Comparison of ENCODE assay signal across 1 cellular context in genomic region chr22:20750461-20751184, GRCh38.
A peak's percentile ranks its signal among the peaks of the same experiment; 100 is the strongest.
TF ChIP-seq lines count a peak whose summit lies in the region.

No MANE protein-coding gene starts in this region.

TF ChIP-seq in K562, 482 proteins besides CTCF, POLR2A, EP300 and RAD21 (continued from another document and continues in another):
- TF ChIP-seq GTF3C2 (IDR thresholded peaks at IDR 0.05; ENCODE audit: borderline replicate concordance, extremely low read depth, insufficient read length) (no peak), ZC3H8 (IDR thresholded peaks at IDR 0.05) (no peak), TRIM24 (IDR thresholded peaks at IDR 0.05) (peak in 1 of 2 experiments; percentile 12; a peak in 1 of 4 replicates), ZNF699 (CRISPR knock-in tag; IDR thresholded peaks at IDR 0.05; ENCODE audit: insufficient replicate concordance) (no peak), RBM39 (optimal IDR thresholded peaks at IDR 0.05; ENCODE audit: low read depth, low read length) (no peak), TEAD1 (CRISPR knock-in tag; IDR thresholded peaks at IDR 0.05) (no peak), KLF10 (CRISPR knock-in tag; IDR thresholded peaks at IDR 0.05) (no peak), FOXP4 (CRISPR knock-in tag; IDR thresholded peaks at IDR 0.05; ENCODE audit: borderline replicate concordance) (no peak), XRCC3 (IDR thresholded peaks at IDR 0.05) (no peak), ATF7 (IDR thresholded peaks at IDR 0.05) (peak; percentile 26; the same call in 1 of the 2 replicates), HNRNPK (IDR thresholded peaks at IDR 0.05; ENCODE audit: low read depth, low read length, poor library complexity, severe bottlenecking) (no peak), PTRF (tag; IDR thresholded peaks at IDR 0.05) (no peak), EZH2 (IDR thresholded peaks at IDR 0.05; ENCODE audit: borderline replicate concordance, low read depth, low read length) (no peak), ESRRB (CRISPR knock-in tag; IDR thresholded peaks at IDR 0.05; ENCODE audit: borderline replicate concordance) (no peak), ZNF740 (CRISPR knock-in tag; IDR thresholded peaks at IDR 0.05) (no peak), ZNF740 (tag; IDR thresholded peaks at IDR 0.05) (no peak), BRF1 (IDR thresholded peaks at IDR 0.05; ENCODE audit: borderline replicate concordance, extremely low read depth, insufficient read length) (no peak), SREBF1 (IDR thresholded peaks at IDR 0.05; ENCODE audit: borderline replicate concordance, low read depth, low read length) (no peak), JUND (IDR thresholded peaks at IDR 0.05; ENCODE audit: borderline replicate concordance, low read depth, low read length) (peak; percentile 92), JUND (tag; IDR thresholded peaks at IDR 0.05; ENCODE audit: borderline replicate concordance, low read depth, low read length) (peak; percentile 87; the same call in 2 of the 3 replicates), SIN3B (IDR thresholded peaks at IDR 0.05; ENCODE audit: low read depth) (no peak), ZNF140 (CRISPR knock-in tag; IDR thresholded peaks at IDR 0.05) (no peak), YBX1 (IDR thresholded peaks at IDR 0.05) (no peak), RUNX1 (IDR thresholded peaks at IDR 0.05; ENCODE audit: low read depth) (no peak), ZNF507 (tag; conservative IDR thresholded peaks at IDR 0.05) (no peak), JUNB (CRISPR knock-in tag; conservative IDR thresholded peaks at IDR 0.05) (no peak), NR2F6 (CRISPR knock-in tag; IDR thresholded peaks at IDR 0.05) (no peak), CAMTA2 (CRISPR knock-in tag; conservative IDR thresholded peaks at IDR 0.05) (peak; percentile 60; the same call in 1 of the 2 replicates)
- TF ChIP-seq, protein P1, sequence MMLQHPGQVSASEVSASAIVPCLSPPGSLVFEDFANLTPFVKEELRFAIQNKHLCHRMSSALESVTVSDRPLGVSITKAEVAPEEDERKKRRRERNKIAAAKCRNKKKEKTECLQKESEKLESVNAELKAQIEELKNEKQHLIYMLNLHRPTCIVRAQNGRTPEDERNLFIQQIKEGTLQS (IDR thresholded peaks at IDR 0.05): peak; percentile 86
- TF ChIP-seq, protein P1 (CRISPR knock-in tag; conservative IDR thresholded peaks at IDR 0.05): 0 out of 2 replicates have a peak, but pooled peaks have one; percentile 66
- TF ChIP-seq, protein P2, sequence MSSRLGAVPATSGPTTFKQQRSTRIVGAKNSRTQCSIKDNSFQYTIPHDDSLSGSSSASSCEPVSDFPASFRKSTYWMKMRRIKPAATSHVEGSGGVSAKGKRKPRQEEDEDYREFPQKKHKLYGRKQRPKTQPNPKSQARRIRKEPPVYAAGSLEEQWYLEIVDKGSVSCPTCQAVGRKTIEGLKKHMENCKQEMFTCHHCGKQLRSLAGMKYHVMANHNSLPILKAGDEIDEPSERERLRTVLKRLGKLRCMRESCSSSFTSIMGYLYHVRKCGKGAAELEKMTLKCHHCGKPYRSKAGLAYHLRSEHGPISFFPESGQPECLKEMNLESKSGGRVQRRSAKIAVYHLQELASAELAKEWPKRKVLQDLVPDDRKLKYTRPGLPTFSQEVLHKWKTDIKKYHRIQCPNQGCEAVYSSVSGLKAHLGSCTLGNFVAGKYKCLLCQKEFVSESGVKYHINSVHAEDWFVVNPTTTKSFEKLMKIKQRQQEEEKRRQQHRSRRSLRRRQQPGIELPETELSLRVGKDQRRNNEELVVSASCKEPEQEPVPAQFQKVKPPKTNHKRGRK (tag; IDR thresholded peaks at IDR 0.05): no peak
- TF ChIP-seq, protein P3, sequence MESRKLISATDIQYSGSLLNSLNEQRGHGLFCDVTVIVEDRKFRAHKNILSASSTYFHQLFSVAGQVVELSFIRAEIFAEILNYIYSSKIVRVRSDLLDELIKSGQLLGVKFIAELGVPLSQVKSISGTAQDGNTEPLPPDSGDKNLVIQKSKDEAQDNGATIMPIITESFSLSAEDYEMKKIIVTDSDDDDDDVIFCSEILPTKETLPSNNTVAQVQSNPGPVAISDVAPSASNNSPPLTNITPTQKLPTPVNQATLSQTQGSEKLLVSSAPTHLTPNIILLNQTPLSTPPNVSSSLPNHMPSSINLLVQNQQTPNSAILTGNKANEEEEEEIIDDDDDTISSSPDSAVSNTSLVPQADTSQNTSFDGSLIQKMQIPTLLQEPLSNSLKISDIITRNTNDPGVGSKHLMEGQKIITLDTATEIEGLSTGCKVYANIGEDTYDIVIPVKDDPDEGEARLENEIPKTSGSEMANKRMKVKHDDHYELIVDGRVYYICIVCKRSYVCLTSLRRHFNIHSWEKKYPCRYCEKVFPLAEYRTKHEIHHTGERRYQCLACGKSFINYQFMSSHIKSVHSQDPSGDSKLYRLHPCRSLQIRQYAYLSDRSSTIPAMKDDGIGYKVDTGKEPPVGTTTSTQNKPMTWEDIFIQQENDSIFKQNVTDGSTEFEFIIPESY (CRISPR knock-in tag; IDR thresholded peaks at IDR 0.05): no peak
- TF ChIP-seq, protein P4, sequence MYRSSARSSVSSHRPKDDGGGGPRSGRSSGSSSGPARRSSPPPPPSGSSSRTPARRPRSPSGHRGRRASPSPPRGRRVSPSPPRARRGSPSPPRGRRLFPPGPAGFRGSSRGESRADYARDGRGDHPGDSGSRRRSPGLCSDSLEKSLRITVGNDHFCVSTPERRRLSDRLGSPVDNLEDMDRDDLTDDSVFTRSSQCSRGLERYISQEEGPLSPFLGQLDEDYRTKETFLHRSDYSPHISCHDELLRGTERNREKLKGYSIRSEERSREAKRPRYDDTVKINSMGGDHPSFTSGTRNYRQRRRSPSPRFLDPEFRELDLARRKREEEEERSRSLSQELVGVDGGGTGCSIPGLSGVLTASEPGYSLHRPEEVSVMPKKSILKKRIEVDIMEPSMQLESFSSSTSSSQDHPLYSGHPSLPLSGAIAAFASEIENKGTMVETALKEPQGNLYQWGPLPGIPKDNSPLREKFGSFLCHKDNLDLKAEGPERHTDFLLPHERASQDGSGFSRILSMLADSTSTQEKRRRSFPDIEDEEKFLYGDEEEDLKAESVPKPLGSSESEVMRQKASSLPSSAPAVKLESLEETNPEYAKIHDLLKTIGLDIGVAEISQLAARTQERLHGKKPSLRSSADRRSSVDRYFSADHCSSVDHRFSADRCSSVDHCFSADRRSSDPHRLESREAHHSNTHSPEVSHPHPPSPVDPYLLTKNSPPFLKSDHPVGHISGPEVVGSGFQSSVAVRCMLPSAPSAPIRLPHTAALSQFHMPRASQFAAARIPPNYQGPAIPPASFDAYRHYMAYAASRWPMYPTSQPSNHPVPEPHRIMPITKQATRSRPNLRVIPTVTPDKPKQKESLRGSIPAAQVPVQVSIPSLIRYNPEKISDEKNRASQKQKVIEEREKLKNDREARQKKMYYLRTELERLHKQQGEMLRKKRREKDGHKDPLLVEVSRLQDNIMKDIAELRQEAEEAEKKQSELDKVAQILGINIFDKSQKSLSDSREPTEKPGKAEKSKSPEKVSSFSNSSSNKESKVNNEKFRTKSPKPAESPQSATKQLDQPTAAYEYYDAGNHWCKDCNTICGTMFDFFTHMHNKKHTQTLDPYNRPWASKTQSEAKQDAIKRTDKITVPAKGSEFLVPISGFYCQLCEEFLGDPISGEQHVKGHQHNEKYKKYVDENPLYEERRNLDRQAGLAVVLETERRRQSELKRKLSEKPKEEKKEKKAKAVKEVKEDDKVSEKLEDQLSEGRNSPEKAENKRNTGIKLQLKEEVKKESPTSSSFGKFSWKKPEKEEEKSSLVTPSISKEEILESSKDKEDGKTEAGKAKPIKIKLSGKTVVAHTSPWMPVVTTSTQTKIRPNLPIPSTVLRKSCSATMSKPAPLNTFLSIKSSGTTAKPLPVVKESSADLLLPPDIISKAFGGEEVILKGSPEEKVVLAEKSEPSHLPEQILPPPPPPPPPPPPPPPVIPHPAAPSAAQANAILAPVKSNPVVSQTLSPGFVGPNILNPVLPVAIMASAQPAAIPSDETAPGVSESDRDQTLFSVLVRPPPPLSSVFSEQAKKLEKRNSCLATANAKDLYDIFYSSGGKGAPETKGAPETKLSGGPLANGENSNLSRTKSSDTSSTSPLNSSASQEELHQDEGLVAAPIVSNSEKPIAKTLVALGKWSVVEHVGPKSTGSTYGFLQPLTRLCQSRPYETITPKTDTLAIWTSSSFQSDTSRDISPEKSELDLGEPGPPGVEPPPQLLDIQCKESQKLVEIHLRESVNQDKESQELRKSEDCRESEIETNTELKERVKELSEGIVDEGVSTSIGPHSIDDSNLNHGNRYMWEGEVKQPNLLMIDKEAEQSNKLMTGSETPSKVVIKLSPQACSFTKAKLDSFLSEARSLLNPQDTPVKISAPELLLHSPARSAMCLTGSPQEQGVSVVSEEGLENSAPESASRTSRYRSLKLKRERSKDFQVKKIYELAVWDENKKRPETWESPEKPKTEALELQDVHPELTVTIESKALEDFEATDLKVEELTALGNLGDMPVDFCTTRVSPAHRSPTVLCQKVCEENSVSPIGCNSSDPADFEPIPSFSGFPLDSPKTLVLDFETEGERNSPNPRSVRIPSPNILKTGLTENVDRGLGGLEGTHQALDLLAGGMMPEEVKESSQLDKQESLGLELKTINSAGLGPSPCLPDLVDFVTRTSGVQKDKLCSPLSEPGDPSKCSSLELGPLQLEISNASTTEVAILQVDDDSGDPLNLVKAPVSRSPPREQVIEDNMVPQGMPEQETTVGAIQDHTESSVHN (IDR thresholded peaks at IDR 0.05; ENCODE audit: borderline replicate concordance in 1 of 2, low read depth in 1 of 2): no peak
- TF ChIP-seq, protein P5, sequence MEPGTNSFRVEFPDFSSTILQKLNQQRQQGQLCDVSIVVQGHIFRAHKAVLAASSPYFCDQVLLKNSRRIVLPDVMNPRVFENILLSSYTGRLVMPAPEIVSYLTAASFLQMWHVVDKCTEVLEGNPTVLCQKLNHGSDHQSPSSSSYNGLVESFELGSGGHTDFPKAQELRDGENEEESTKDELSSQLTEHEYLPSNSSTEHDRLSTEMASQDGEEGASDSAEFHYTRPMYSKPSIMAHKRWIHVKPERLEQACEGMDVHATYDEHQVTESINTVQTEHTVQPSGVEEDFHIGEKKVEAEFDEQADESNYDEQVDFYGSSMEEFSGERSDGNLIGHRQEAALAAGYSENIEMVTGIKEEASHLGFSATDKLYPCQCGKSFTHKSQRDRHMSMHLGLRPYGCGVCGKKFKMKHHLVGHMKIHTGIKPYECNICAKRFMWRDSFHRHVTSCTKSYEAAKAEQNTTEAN (CRISPR knock-in tag; IDR thresholded peaks at IDR 0.05): no peak
- TF ChIP-seq, protein P6, sequence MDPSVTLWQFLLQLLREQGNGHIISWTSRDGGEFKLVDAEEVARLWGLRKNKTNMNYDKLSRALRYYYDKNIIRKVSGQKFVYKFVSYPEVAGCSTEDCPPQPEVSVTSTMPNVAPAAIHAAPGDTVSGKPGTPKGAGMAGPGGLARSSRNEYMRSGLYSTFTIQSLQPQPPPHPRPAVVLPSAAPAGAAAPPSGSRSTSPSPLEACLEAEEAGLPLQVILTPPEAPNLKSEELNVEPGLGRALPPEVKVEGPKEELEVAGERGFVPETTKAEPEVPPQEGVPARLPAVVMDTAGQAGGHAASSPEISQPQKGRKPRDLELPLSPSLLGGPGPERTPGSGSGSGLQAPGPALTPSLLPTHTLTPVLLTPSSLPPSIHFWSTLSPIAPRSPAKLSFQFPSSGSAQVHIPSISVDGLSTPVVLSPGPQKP (CRISPR knock-in tag; IDR thresholded peaks at IDR 0.05): no peak
- TF ChIP-seq, protein P7, sequence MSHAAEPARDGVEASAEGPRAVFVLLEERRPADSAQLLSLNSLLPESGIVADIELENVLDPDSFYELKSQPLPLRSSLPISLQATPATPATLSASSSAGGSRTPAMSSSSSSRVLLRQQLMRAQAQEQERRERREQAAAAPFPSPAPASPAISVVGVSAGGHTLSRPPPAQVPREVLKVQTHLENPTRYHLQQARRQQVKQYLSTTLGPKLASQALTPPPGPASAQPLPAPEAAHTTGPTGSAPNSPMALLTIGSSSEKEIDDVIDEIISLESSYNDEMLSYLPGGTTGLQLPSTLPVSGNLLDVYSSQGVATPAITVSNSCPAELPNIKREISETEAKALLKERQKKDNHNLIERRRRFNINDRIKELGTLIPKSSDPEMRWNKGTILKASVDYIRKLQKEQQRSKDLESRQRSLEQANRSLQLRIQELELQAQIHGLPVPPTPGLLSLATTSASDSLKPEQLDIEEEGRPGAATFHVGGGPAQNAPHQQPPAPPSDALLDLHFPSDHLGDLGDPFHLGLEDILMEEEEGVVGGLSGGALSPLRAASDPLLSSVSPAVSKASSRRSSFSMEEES (CRISPR knock-in tag; IDR thresholded peaks at IDR 0.05): no peak
